Comparison of ENCODE assay signal across 10 cellular contexts in the genomic region with DNA sequence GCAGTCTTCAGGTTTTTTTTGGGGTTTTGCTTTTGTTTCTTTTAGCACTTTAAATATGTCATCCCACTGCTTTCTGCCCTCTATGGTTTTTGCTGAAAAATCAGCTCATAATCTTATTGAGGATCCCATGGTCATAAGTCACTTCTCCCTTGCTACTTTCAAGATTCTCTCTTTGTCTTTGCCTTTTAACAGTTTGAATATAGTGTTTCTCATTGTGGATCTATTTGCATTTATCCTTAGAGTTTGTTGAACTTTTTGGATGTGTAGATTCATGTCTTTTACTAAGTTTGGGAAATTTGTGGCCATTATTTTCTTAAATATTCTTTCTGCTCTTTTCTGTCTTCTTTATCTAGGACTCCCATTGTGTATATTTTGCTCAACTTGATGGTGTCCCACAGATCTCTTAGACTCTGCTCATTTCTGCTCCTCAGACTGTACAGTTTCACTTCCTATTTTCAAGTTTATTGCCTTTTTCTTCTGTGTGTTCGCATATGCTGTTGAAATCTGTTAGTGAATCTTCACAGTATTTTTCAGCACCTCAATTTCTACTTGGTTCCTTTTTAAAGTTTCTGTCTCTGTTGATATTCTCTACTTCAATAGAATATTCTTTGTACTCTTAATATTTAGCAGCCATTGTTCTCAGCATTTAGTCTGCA.
DNase-seq lines count a peak whose midpoint lies in the region; ATAC-seq and TF ChIP-seq lines count a peak whose summit lies in the region.
"Had no signal": no experiment of that assay in that cellular context is flagged by ENCODE, and none has a peak within 500 bp of the region (broad histone marks: within the 10 kb centered on the region; RNA-seq: fewer than 3 reads in every experiment).

No MANE protein-coding gene starts in this region.

- no peak overlapping the region for H3K4me3 ChIP-seq in HEK293 (ENCODE audit: low read depth, low read length)
- no peak overlapping the region for H3K4me3 ChIP-seq in KMS-11 (IDR thresholded peaks at IDR 0.05; ENCODE audit: insufficient read depth, low read depth, low read length)
- H3K4me3 ChIP-seq in lower lobe of right lung: no peak overlapping the region
- no peak overlapping the region for H3K4me3 ChIP-seq in stomach
- no peak overlapping the region for H3K4me3 ChIP-seq in gastrocnemius medialis

- no peak overlapping the region for H3K27ac ChIP-seq in HEK293 (ENCODE audit: extremely low read depth, low read depth, low read length)
- H3K27ac ChIP-seq in KMS-11: peak overlapping the region; percentile 4; the same call in 1 of the 2 replicates
- no peak overlapping the region for H3K27ac ChIP-seq in lower lobe of right lung
- no peak overlapping the region for H3K27ac ChIP-seq in stomach
- H3K27ac ChIP-seq in gastrocnemius medialis: peak overlapping the region in 1 of 4 donors; percentile 3

- H4K20me1 ChIP-seq in KMS-11 (ENCODE audit: insufficient read depth): peaks cover 5% of the 10 kb centered on the region; the same call in 1 of the 2 replicates

- H2AFZ ChIP-seq in KMS-11 (ENCODE audit: low read depth): no peak overlapping the region

- intact Hi-C loops in lower lobe of right lung (cut with DNase I): no loop called here
- intact Hi-C loops in stomach (cut with DNase I; ENCODE audit: low total_unique reads): no loop called here
- intact Hi-C loops in gastrocnemius medialis (cut with DNase I; ENCODE audit: low total_unique reads): no loop called here

- no peak for TF ChIP-seq EP300 in stomach (IDR thresholded peaks at IDR 0.05)

- 71 to 98% (median 88%) methylated on average over 1 of the region's 1 CpG for WGBS in stomach, 5 donors

- no peak for DNase-seq in lower lobe of right lung
- DNase-seq in stomach: no peak
- DNase-seq in gastrocnemius medialis: no peak
- no peak for DNase-seq in GM03348 (ENCODE audit: low spot score)
- no peak for DNase-seq in dermis blood vessel endothelial cell
- DNase-seq: NCI-H446 treated with DMSO at 0.1 percent for 48 hours had no signal

- ATAC-seq in GM18861 (IDR thresholded peaks at IDR 0.05; ENCODE audit: unreplicated experiment): peak; percentile 90
- ATAC-seq in lower lobe of right lung: peak; percentile 46 to 69
- no peak for ATAC-seq in gastrocnemius medialis
- ATAC-seq: esophagus mucosa had no signal

- peak overlapping the region; percentile 7 for H3K4me2 ChIP-seq in KMS-11

- TF ChIP-seq CTCF in HEK293 (tag by site-specific recombination; IDR thresholded peaks at IDR 0.05) (no peak), KMS-11 (conservative IDR thresholded peaks at IDR 0.05; ENCODE audit: low read depth, low read length) (no peak), lower lobe of right lung (IDR thresholded peaks at IDR 0.05) (no peak), stomach (IDR thresholded peaks at IDR 0.05) (no peak), gastrocnemius medialis (IDR thresholded peaks at IDR 0.05 in 4 of 5, conservative IDR thresholded peaks at IDR 0.05 in 1 of 5) (no peak)

- in situ Hi-C loops in gastrocnemius medialis (cut with MboI; ENCODE audit: low sequenced_read_pairs in 4 of 4): loop anchor here in 1 of 4 donors (5.0 kb wide), 1 partner anchor 124 kb away; a partner anchor contains a TSS

- H3K4me1 ChIP-seq in HEK293 (ENCODE audit: control insufficient read depth, insufficient read depth, low read length) (no peaks in the 10 kb centered on the region), KMS-11 (ENCODE audit: low read depth, poor library complexity, severe bottlenecking) (peaks cover 28% of the 10 kb centered on the region), lower lobe of right lung (peaks cover 12% of the 10 kb centered on the region), stomach (peaks cover 0 to 23% (median 9%) of the 10 kb centered on the region in 4 donors), gastrocnemius medialis (peaks cover 10 to 44% of the 10 kb centered on the region in 2 donors)

- no peak overlapping the region for H3K9ac ChIP-seq in KMS-11

- H3K9me3 ChIP-seq in HEK293 (ENCODE audit: control insufficient read depth, insufficient read depth, low read depth, low read length) (no peaks in the 10 kb centered on the region), lower lobe of right lung (no peaks in the 10 kb centered on the region), stomach (peaks cover 0 to 5% (median 0%) of the 10 kb centered on the region in 4 donors), gastrocnemius medialis (no peaks in the 10 kb centered on the region)

- no peaks in the 10 kb centered on the region for H3K27me3 ChIP-seq in KMS-11 (ENCODE audit: insufficient read depth, low read depth)
- no peaks in the 10 kb centered on the region for H3K27me3 ChIP-seq in lower lobe of right lung (ENCODE audit: low read depth)
- H3K27me3 ChIP-seq in stomach: no peaks in the 10 kb centered on the region
- no peaks in the 10 kb centered on the region for H3K27me3 ChIP-seq in gastrocnemius medialis

- POLR2A ChIA-PET in HEK293 (lab: Yijun Ruan, JAX): no interaction called here

- H3K36me3 ChIP-seq in HEK293 (ENCODE audit: control insufficient read depth in 2 of 2, insufficient read depth in 1 of 2, low read length in 2 of 2): peaks cover 8 to 16% of the 10 kb centered on the region in 2 experiments; a peak in 2 of 3 replicates
- H3K36me3 ChIP-seq in KMS-11 (ENCODE audit: insufficient read depth): no peaks in the 10 kb centered on the region
- H3K36me3 ChIP-seq in lower lobe of right lung: peaks cover 15% of the 10 kb centered on the region
- peaks cover 0 to 15% (median 14%) of the 10 kb centered on the region in 4 donors for H3K36me3 ChIP-seq in stomach
- peaks cover 0 to 14% of the 10 kb centered on the region in 2 donors for H3K36me3 ChIP-seq in gastrocnemius medialis

- TF ChIP-seq POLR2A in stomach (IDR thresholded peaks at IDR 0.05) (no peak), gastrocnemius medialis (IDR thresholded peaks at IDR 0.05) (no peak)

- H3K79me2 ChIP-seq in KMS-11 (ENCODE audit: insufficient read depth, low read depth): peaks cover 80% of the 10 kb centered on the region

- CTCF ChIA-PET in HEK293 (lab: Yijun Ruan, JAX): interaction anchor here (0.7 to 1.0 kb wide), 5 partner anchors 9 to 72 kb away, joined by 3 to 6 read pairs (median 4); no protein-coding TSS in a partner anchor

TF ChIP-seq in HEK293, 187 proteins besides CTCF, POLR2A, EP300 and RAD21:
- TF ChIP-seq ZNF558 (tag by site-specific recombination; IDR thresholded peaks at IDR 0.05) (peak; percentile 99), HOXC10 (CRISPR knock-in tag; IDR thresholded peaks at IDR 0.05) (no peak)
TF ChIP-seq in HEK293: peak in this region for 1.

Comparison
In these comparisons a context has a peak if more than half of its experiments do, and no peak if none do; other contexts are left out.
1. ATAC-seq: peak in GM18861 (single experiment) and lower lobe of right lung (2 of 2); none in gastrocnemius medialis (0 of 2).